ENCODE assay signal across 33 cellular contexts in genomic region chr17:82812601-82813000, GRCh38. TPM values are rescaled to one million over a fixed set of nuclear protein-coding genes. Genes with fewer than 3 reads are reported as not detected.
"Had no signal": no experiment of that assay in that cellular context is flagged by ENCODE, and none has a peak within 500 bp of the region (broad histone marks: within the 10 kb centered on the region; RNA-seq: fewer than 3 reads in every experiment).

No MANE protein-coding gene starts in this region.

- H3K36me3 ChIP-seq: neural progenitor cell, ovary, thyroid gland had no signal

- H3K27me3 ChIP-seq: neural progenitor cell, ovary, spleen, stomach, thyroid gland, tibial nerve, upper lobe of left lung, vagina had no signal

- H3K36me3 Mint-ChIP-seq: natural killer cell had no signal

- H2AFZ ChIP-seq: neural progenitor cell, parathyroid adenoma had no signal

- H3K9me3 Mint-ChIP-seq: natural killer cell; stimulated activated naive B cell treated with anti-CD40 and anti-IgM and Interleukin-4, amounts not matched to agents 10 μg/mL and 1 μg/mL and 100 μg/mL, for 72 hours; stimulated activated naive CD8-positive, alpha-beta T cell treated with anti-CD3 and anti-CD28 coated beads, Interleukin-15, Interleukin-2, amounts not matched to agents 100 ng/mL and 50 ng/mL, for 24 hours had no signal

- H3K9me3 ChIP-seq: ovary, psoas muscle, spleen, stomach, thoracic aorta, thyroid gland, tibial nerve, upper lobe of left lung, vagina had no signal

- H3K27ac ChIP-seq: neural progenitor cell, ovary, parathyroid adenoma, psoas muscle, skin epidermis, spleen, stomach, thoracic aorta, thyroid gland, tibial nerve, upper lobe of left lung, vagina had no signal

- H3K4me3 ChIP-seq: neural progenitor cell, ovary, psoas muscle, skin epidermis, smooth muscle cell, spleen, stomach, thoracic aorta, thyroid gland, tibial nerve, upper lobe of left lung, vagina had no signal

- ATAC-seq: natural killer cell; psoas muscle; right cardiac atrium; sciatic nerve; stimulated activated naive B cell treated with anti-CD40 and anti-IgM and Interleukin-4, amounts not matched to agents 10 μg/mL and 1 μg/mL and 100 μg/mL, for 72 hours had no signal

- H3K4me1 Mint-ChIP-seq: neural progenitor cell had no signal

- H3K27me3 Mint-ChIP-seq: progenitor cell of endocrine pancreas; stimulated activated naive B cell treated with anti-CD40 and anti-IgM and Interleukin-4, amounts not matched to agents 10 μg/mL and 1 μg/mL and 100 μg/mL, for 72 hours; stimulated activated naive CD8-positive, alpha-beta T cell treated with anti-CD3 and anti-CD28 coated beads, Interleukin-15, Interleukin-2, amounts not matched to agents 100 ng/mL and 50 ng/mL, for 24 hours had no signal

- H3K4me3 Mint-ChIP-seq: natural killer cell; nephron; neural progenitor cell; stimulated activated naive B cell treated with anti-CD40 and anti-IgM and Interleukin-4, amounts not matched to agents 10 μg/mL and 1 μg/mL and 100 μg/mL, for 72 hours; stimulated activated naive CD8-positive, alpha-beta T cell treated with anti-CD3 and anti-CD28 coated beads, Interleukin-15, Interleukin-2, amounts not matched to agents 100 ng/mL and 50 ng/mL, for 24 hours had no signal

- H3K27ac Mint-ChIP-seq: natural killer cell; nephron; neural progenitor cell; progenitor cell of endocrine pancreas; stimulated activated naive B cell treated with anti-CD40 and anti-IgM and Interleukin-4, amounts not matched to agents 10 μg/mL and 1 μg/mL and 100 μg/mL, for 72 hours had no signal

- H3K4me1 ChIP-seq: neural progenitor cell, parathyroid adenoma, psoas muscle, stomach, thyroid gland, vagina had no signal

- H3K4me2 ChIP-seq: neural progenitor cell, smooth muscle cell had no signal

- H3K9ac ChIP-seq: neural progenitor cell, parathyroid adenoma had no signal

- DNase-seq: natural killer cell; occipital lobe; spleen; stimulated activated CD4-positive, alpha-beta T cell treated with anti-CD3 and anti-CD28 coated beads, Interleukin-12 subunit alpha, Interleukin-12 subunit beta, amount 100 ng/mL, for 4 hours; stimulated activated CD4-positive, alpha-beta T cell treated with anti-CD3 and anti-CD28 coated beads, Interleukin-1b, Interleukin-23, amount 100 ng/mL, for 48 hours; stimulated activated CD4-positive, alpha-beta T cell treated with anti-CD3 and anti-CD28 coated beads, Interleukin-4, amount 100 ng/mL, for 1 hour; stimulated activated CD4-positive, alpha-beta T cell treated with anti-CD3 and anti-CD28 coated beads, Interleukin-4, amount 100 ng/mL, for 4 hours; stimulated activated CD8-positive, alpha-beta memory T cell treated with anti-CD3 and anti-CD28 coated beads, Interleukin-4, amount 100 ng/mL, for 48 hours; stimulated activated naive B cell treated with anti-CD40 and anti-IgM and Interleukin-4, amounts not matched to agents 10 μg/mL and 1 μg/mL and 100 μg/mL, for 72 hours; stimulated activated naive CD4-positive, alpha-beta T cell treated with Interleukin-2 at 50 U/mL for 16 hours; stomach; thyroid gland; trophoblast cell had no signal

RNA-seq across cellular contexts. Expression of gene ZNF750, which starts 27.2 kb away (rescaled TPM):
- total RNA-seq: natural killer cell, occipital lobe, osteoblast, ovary, renal cortical epithelial cell, right cardiac atrium, sciatic nerve, stomach, subcutaneous adipose tissue, temporal lobe, thoracic aorta, tibial nerve had no signal
- polyA plus RNA-seq: neural cell had no signal
